8 cellular contexts compared by ENCODE assay signal in genomic region chr16:29809850-29810698, GRCh38. TPM values are rescaled to one million over a fixed set of nuclear protein-coding genes. Genes with fewer than 3 reads are reported as not detected.
A peak's percentile ranks its signal among the peaks of the same experiment; 100 is the strongest.
DNase-seq lines count a peak whose midpoint lies in the region; ATAC-seq and TF ChIP-seq lines count a peak whose summit lies in the region.

No MANE protein-coding gene starts in this region.

- H3K79me2 ChIP-seq in fibroblast of lung (ENCODE audit: control insufficient read depth, insufficient read depth, low read length), result peaks cover 33% of the 10 kb centered on the region

- H3K27me3 ChIP-seq in fibroblast of lung (ENCODE audit: control insufficient read depth, insufficient read depth, low read length), result no peaks in the 10 kb centered on the region

- H3K4me3 ChIP-seq in fibroblast of lung (replicated peaks in 1 of 4; ENCODE audit: control extremely low read depth in 1 of 4, insufficient read depth in 1 of 4, low read depth in 3 of 4, low read length in 4 of 4), result peak overlapping the region in 1 of 4 experiments; percentile 27

- H3K4me1 Mint-ChIP-seq in activated CD4-positive, alpha-beta T cell treated with anti-CD3 and anti-CD28 coated beads, Interleukin-2, amount 10 ng/mL, durations not matched to agents 24 days and 14 days, result peaks cover 59% of the 10 kb centered on the region

- peak overlapping the region; percentile 86 for H3K27ac Mint-ChIP-seq in activated CD4-positive, alpha-beta T cell treated with anti-CD3 and anti-CD28 coated beads, Interleukin-2, amount 10 ng/mL, durations not matched to agents 24 days and 14 days

- H3K4me2 ChIP-seq in fibroblast of lung (ENCODE audit: extremely low read depth, insufficient read depth, low read length), result peak overlapping the region; percentile 75

- DNase-seq in activated CD4-positive, alpha-beta T cell treated with anti-CD3 and anti-CD28 coated beads for 48 hours, result peak; percentile 54
- DNase-seq in activated CD4-positive, alpha-beta T cell treated with anti-CD3 and anti-CD28 coated beads for 1 hour, result no peak
- DNase-seq in activated CD4-positive, alpha-beta T cell treated with anti-CD3 and anti-CD28 coated beads, Interleukin-2, amount 10 ng/mL, durations not matched to agents 24 days and 14 days, result peak; percentile 76
- DNase-seq in fibroblast of lung (ENCODE audit: low read depth in 2 of 2) (no peak), COR-L47 (lab: John Stamatoyannopoulos, UW) (no peak), iPS-NIHi11 (ENCODE audit: low spot score) (no peak)
- DNase-seq in stimulated activated CD8-positive, alpha-beta memory T cell treated with anti-CD3 and anti-CD28 coated beads, Interleukin-12 subunit alpha, Interleukin-12 subunit beta, amount 100 ng/mL, for 4 hours (ENCODE audit: low read depth), result peak; percentile 50

- ATAC-seq in GM21515 (IDR thresholded peaks at IDR 0.05; ENCODE audit: unreplicated experiment), result no peak

- H3K36me3 Mint-ChIP-seq in activated CD4-positive, alpha-beta T cell treated with anti-CD3 and anti-CD28 coated beads, Interleukin-2, amount 10 ng/mL, durations not matched to agents 24 days and 14 days (ENCODE audit: low read depth), result peaks cover 38% of the 10 kb centered on the region

- no peaks in the 10 kb centered on the region for H3K9me3 ChIP-seq in fibroblast of lung (ENCODE audit: control insufficient read depth, insufficient read depth, low read depth, low read length)

- peaks cover 37% of the 10 kb centered on the region for H3K4me1 ChIP-seq in fibroblast of lung (ENCODE audit: control insufficient read depth, extremely low read depth, insufficient read depth, low read length)

- no peaks in the 10 kb centered on the region for H4K20me1 ChIP-seq in fibroblast of lung (ENCODE audit: control insufficient read depth, extremely low read depth, insufficient read depth, low read length)

- intact Hi-C loops in activated CD4-positive, alpha-beta T cell treated with anti-CD3 and anti-CD28 coated beads, Interleukin-2, amount 10 ng/mL, durations not matched to agents 24 days and 14 days (cut with micrococcal nuclease), result loop anchor here (2.0 to 10.0 kb wide), 4 partner anchors 17 to 245 kb away; partner anchors contain the start of gene KCTD13

- H2AFZ ChIP-seq in fibroblast of lung (ENCODE audit: low read length), result no peak overlapping the region

- H3K27ac ChIP-seq in fibroblast of lung (ENCODE audit: insufficient read depth, low read length), result peak overlapping the region; percentile 78

- no peaks in the 10 kb centered on the region for H3K9me3 Mint-ChIP-seq in activated CD4-positive, alpha-beta T cell treated with anti-CD3 and anti-CD28 coated beads, Interleukin-2, amount 10 ng/mL, durations not matched to agents 24 days and 14 days

- TF ChIP-seq CTCF in fibroblast of lung (conservative IDR thresholded peaks at IDR 0.05 in 1 of 2, IDR thresholded peaks at IDR 0.05 in 1 of 2; ENCODE audit: low read depth in 1 of 2, low read length in 2 of 2), result no peak

- H3K9ac ChIP-seq in fibroblast of lung (ENCODE audit: insufficient read depth, low read length), result no peak overlapping the region

- H3K4me3 Mint-ChIP-seq in activated CD4-positive, alpha-beta T cell treated with anti-CD3 and anti-CD28 coated beads, Interleukin-2, amount 10 ng/mL, durations not matched to agents 24 days and 14 days, result peak overlapping the region; percentile 89

- peaks cover 4% of the 10 kb centered on the region for H3K27me3 Mint-ChIP-seq in activated CD4-positive, alpha-beta T cell treated with anti-CD3 and anti-CD28 coated beads, Interleukin-2, amount 10 ng/mL, durations not matched to agents 24 days and 14 days

- peaks cover 12% of the 10 kb centered on the region for H3K36me3 ChIP-seq in fibroblast of lung (ENCODE audit: control insufficient read depth, insufficient read depth, low read length)

RNA-seq across cellular contexts. Expression of gene PRRT2, which starts 1.9 kb away (rescaled TPM):
- 1.6 and 1.7 TPM in 2 replicates for total RNA-seq in activated CD4-positive, alpha-beta T cell treated with anti-CD3 and anti-CD28 coated beads, Interleukin-2, amount 10 ng/mL, durations not matched to agents 24 days and 14 days
- 2.1 TPM in 2 replicates for total RNA-seq in fibroblast of lung
- polyA plus RNA-seq in fibroblast of lung, result 1.3 and 2.9 TPM in 2 replicates
- 1.9 and 3.1 TPM in 2 replicates for polyA plus RNA-seq in fibroblast of lung (2012)
- 5.5 and 5.9 TPM in 2 replicates for polyA minus RNA-seq in fibroblast of lung (ENCODE audit: low replicate concordance)

RNA-seq across cellular contexts. Expression of gene MAZ, which starts 3.7 kb away (rescaled TPM):
- 378 and 380 TPM in 2 replicates for total RNA-seq in activated CD4-positive, alpha-beta T cell treated with anti-CD3 and anti-CD28 coated beads, Interleukin-2, amount 10 ng/mL, durations not matched to agents 24 days and 14 days
- 131 and 136 TPM in 2 replicates for total RNA-seq in fibroblast of lung
- 68.1 and 96.6 TPM in 2 replicates for polyA plus RNA-seq in fibroblast of lung
- 153 and 184 TPM in 2 replicates for polyA plus RNA-seq in fibroblast of lung (2012)
- polyA minus RNA-seq in fibroblast of lung (ENCODE audit: low replicate concordance), result 269 and 515 TPM in 2 replicates

RNA-seq across cellular contexts. Expression of gene PAGR1, which starts 5.9 kb away (rescaled TPM):
- total RNA-seq in activated CD4-positive, alpha-beta T cell treated with anti-CD3 and anti-CD28 coated beads, Interleukin-2, amount 10 ng/mL, durations not matched to agents 24 days and 14 days, result 25.8 and 27.0 TPM in 2 replicates
- total RNA-seq in fibroblast of lung, result 10.7 and 12.1 TPM in 2 replicates
- polyA plus RNA-seq in fibroblast of lung, result 10.0 and 16.2 TPM in 2 replicates
- 12.3 and 19.5 TPM in 2 replicates for polyA plus RNA-seq in fibroblast of lung (2012)
- polyA minus RNA-seq in fibroblast of lung (ENCODE audit: low replicate concordance), result 1.2 and 1.7 TPM in 2 replicates

RNA-seq across cellular contexts. Expression of gene MVP, which starts 10.2 kb away (rescaled TPM):
- total RNA-seq in activated CD4-positive, alpha-beta T cell treated with anti-CD3 and anti-CD28 coated beads, Interleukin-2, amount 10 ng/mL, durations not matched to agents 24 days and 14 days, result 116 and 122 TPM in 2 replicates
- 336 and 518 TPM in 2 replicates for total RNA-seq in fibroblast of lung
- 208 and 214 TPM in 2 replicates for polyA plus RNA-seq in fibroblast of lung
- 336 and 399 TPM in 2 replicates for polyA plus RNA-seq in fibroblast of lung (2012)
- polyA minus RNA-seq in fibroblast of lung (ENCODE audit: low replicate concordance), result 1,738 and 1,898 TPM in 2 replicates

RNA-seq across cellular contexts. Expression of gene KIF22, which starts 19.5 kb away (rescaled TPM):
- 132 TPM in 2 replicates for total RNA-seq in activated CD4-positive, alpha-beta T cell treated with anti-CD3 and anti-CD28 coated beads, Interleukin-2, amount 10 ng/mL, durations not matched to agents 24 days and 14 days
- 4.4 and 17.7 TPM in 2 replicates for total RNA-seq in fibroblast of lung
- polyA plus RNA-seq in fibroblast of lung, result 12.3 and 43.3 TPM in 2 replicates
- 15.3 and 41.2 TPM in 2 replicates for polyA plus RNA-seq in fibroblast of lung (2012)
- 24.0 and 72.1 TPM in 2 replicates for polyA minus RNA-seq in fibroblast of lung (ENCODE audit: low replicate concordance)

Comparison
In these comparisons a context has a peak if more than half of its experiments do, and no peak if none do; other contexts are left out.
1. DNase-seq: peak in activated CD4-positive, alpha-beta T cell treated with anti-CD3 and anti-CD28 coated beads for 48 hours (single experiment), activated CD4-positive, alpha-beta T cell treated with anti-CD3 and anti-CD28 coated beads, Interleukin-2, amount 10 ng/mL, durations not matched to agents 24 days and 14 days (single experiment) and stimulated activated CD8-positive, alpha-beta memory T cell treated with anti-CD3 and anti-CD28 coated beads, Interleukin-12 subunit alpha, Interleukin-12 subunit beta, amount 100 ng/mL, for 4 hours (single experiment); none in activated CD4-positive, alpha-beta T cell treated with anti-CD3 and anti-CD28 coated beads for 1 hour (single experiment), fibroblast of lung (0 of 2), COR-L47 (single experiment) and iPS-NIHi11 (single experiment).